In genomic region chr17:35736236-35736635, GRCh38 we compare ENCODE assay signal across 1 cellular context.
TF ChIP-seq lines count a peak whose summit lies in the region.

No MANE protein-coding gene starts in this region.

TF ChIP-seq in GM23338, 12 proteins besides CTCF, POLR2A, EP300 and RAD21 (continued from another document):
- TF ChIP-seq ZNF462 (CRISPR knock-in tag; IDR thresholded peaks at IDR 0.05), result no peak
- no peak for TF ChIP-seq EZH2phosphoT487 (IDR thresholded peaks at IDR 0.05; ENCODE audit: unreplicated experiment)
- no peak for TF ChIP-seq CREB1 (CRISPR knock-in tag; IDR thresholded peaks at IDR 0.05; ENCODE audit: low read depth)
- TF ChIP-seq ZNF331 (CRISPR knock-in tag; IDR thresholded peaks at IDR 0.05; ENCODE audit: low read depth), result no peak
- TF ChIP-seq ZNF114 (CRISPR knock-in tag; IDR thresholded peaks at IDR 0.05), result no peak
- TF ChIP-seq REST (IDR thresholded peaks at IDR 0.05; ENCODE audit: unreplicated experiment), result no peak
- TF ChIP-seq EZH2 (IDR thresholded peaks at IDR 0.05; ENCODE audit: low read depth, unreplicated experiment), result no peak
- TF ChIP-seq STAT1 (IDR thresholded peaks at IDR 0.05; ENCODE audit: unreplicated experiment), result no peak
- no peak for TF ChIP-seq NANOG (IDR thresholded peaks at IDR 0.05; ENCODE audit: borderline replicate concordance)
- no peak for TF ChIP-seq POLR2AphosphoS5 (IDR thresholded peaks at IDR 0.05; ENCODE audit: low read depth)
- no peak for TF ChIP-seq JUNB (IDR thresholded peaks at IDR 0.05; ENCODE audit: unreplicated experiment)
